1 cellular context compared by ENCODE assay signal in genomic region chr14:23154876-23155587, GRCh38.
A peak's percentile ranks its signal among the peaks of the same experiment; 100 is the strongest.
TF ChIP-seq lines count a peak whose summit lies in the region.

No MANE protein-coding gene starts in this region.

TF ChIP-seq in K562, 482 proteins besides CTCF, POLR2A, EP300 and RAD21 (continued from another document and continues in another):
- no peak for TF ChIP-seq CHD7 (IDR thresholded peaks at IDR 0.05; ENCODE audit: low read depth, low read length)
- TF ChIP-seq ZNF12 (CRISPR knock-in tag; IDR thresholded peaks at IDR 0.05), result no peak
- no peak for TF ChIP-seq THRAP3 (IDR thresholded peaks at IDR 0.05; ENCODE audit: borderline replicate concordance)
- no peak for TF ChIP-seq RBFOX2 (IDR thresholded peaks at IDR 0.05; ENCODE audit: low read depth, low read length)
- TF ChIP-seq CREM (IDR thresholded peaks at IDR 0.05; ENCODE audit: low read depth), result no peak
- no peak for TF ChIP-seq CLOCK (CRISPR knock-in tag; IDR thresholded peaks at IDR 0.05; ENCODE audit: borderline replicate concordance)
- no peak for TF ChIP-seq MEF2A (IDR thresholded peaks at IDR 0.05; ENCODE audit: control insufficient read depth, low read depth, low read length)
- TF ChIP-seq POLR2B (IDR thresholded peaks at IDR 0.05; ENCODE audit: low read depth, partially characterized antibody), result no peak
- 0 out of 2 replicates have a peak, but pooled peaks have one; percentile 18 for TF ChIP-seq GABPA (tag; conservative IDR thresholded peaks at IDR 0.05; ENCODE audit: low read depth)
- no peak for TF ChIP-seq UBTF (IDR thresholded peaks at IDR 0.05; ENCODE audit: borderline replicate concordance in 1 of 2, low read depth in 2 of 2, low read length in 2 of 2)
- no peak for TF ChIP-seq EHMT2 (IDR thresholded peaks at IDR 0.05)
- no peak for TF ChIP-seq FOXA3 (CRISPR knock-in tag; conservative IDR thresholded peaks at IDR 0.05 in 1 of 2, IDR thresholded peaks at IDR 0.05 in 1 of 2)
- TF ChIP-seq E4F1 (CRISPR knock-in tag; IDR thresholded peaks at IDR 0.05; ENCODE audit: borderline replicate concordance), result no peak
- TF ChIP-seq SMAD1 (IDR thresholded peaks at IDR 0.05; ENCODE audit: low read depth, low read length, partially characterized antibody), result no peak
- peak; percentile 42; the same call in 1 of the 2 replicates for TF ChIP-seq NFE2L1 (tag; IDR thresholded peaks at IDR 0.05; ENCODE audit: borderline replicate concordance, low read depth)
- TF ChIP-seq ZSCAN29 (IDR thresholded peaks at IDR 0.05), result no peak
- TF ChIP-seq ZKSCAN3 (CRISPR knock-in tag; IDR thresholded peaks at IDR 0.05), result no peak
- no peak for TF ChIP-seq ILK (tag; IDR thresholded peaks at IDR 0.05; ENCODE audit: borderline replicate concordance, low read depth)
- no peak for TF ChIP-seq RBM15 (IDR thresholded peaks at IDR 0.05; ENCODE audit: insufficient read depth, low read length)
- no peak for TF ChIP-seq ZNF408 (CRISPR knock-in tag; IDR thresholded peaks at IDR 0.05; ENCODE audit: low read depth)
- no peak for TF ChIP-seq ZBTB8A (IDR thresholded peaks at IDR 0.05; ENCODE audit: partially characterized antibody)
- peak; percentile 100 for TF ChIP-seq ZNF316 (IDR thresholded peaks at IDR 0.05)
- TF ChIP-seq TGIF2 (CRISPR knock-in tag; IDR thresholded peaks at IDR 0.05), result no peak
- TF ChIP-seq HNRNPL (IDR thresholded peaks at IDR 0.05; ENCODE audit: low read depth, low read length), result no peak
- peak in 1 of 2 experiments; percentile 49 for TF ChIP-seq AFF1 (IDR thresholded peaks at IDR 0.05; ENCODE audit: low read depth in 1 of 2, partially characterized antibody in 2 of 2)
- peak; percentile 91 for TF ChIP-seq BACH1 (tag; IDR thresholded peaks at IDR 0.05)
- TF ChIP-seq ZNF274 (IDR thresholded peaks at IDR 0.05; ENCODE audit: borderline replicate concordance, low read depth, low read length), result no peak
- TF ChIP-seq ZNF224 (CRISPR knock-in tag; IDR thresholded peaks at IDR 0.05), result no peak
- no peak for TF ChIP-seq TEAD4 (IDR thresholded peaks at IDR 0.05; ENCODE audit: low read length)
- no peak for TF ChIP-seq TEAD4 (CRISPR knock-in tag; IDR thresholded peaks at IDR 0.05; ENCODE audit: borderline replicate concordance)
- TF ChIP-seq MLX (CRISPR knock-in tag; conservative IDR thresholded peaks at IDR 0.05), result no peak
- no peak for TF ChIP-seq MTA1 (IDR thresholded peaks at IDR 0.05; ENCODE audit: borderline replicate concordance)
- no peak for TF ChIP-seq CHD2 (IDR thresholded peaks at IDR 0.05; ENCODE audit: low read depth, low read length)
- TF ChIP-seq FOXK1 (CRISPR knock-in tag; IDR thresholded peaks at IDR 0.05; ENCODE audit: borderline replicate concordance), result no peak
- no peak for TF ChIP-seq CREBBP (IDR thresholded peaks at IDR 0.05; ENCODE audit: low read depth, low read length)
- TF ChIP-seq ZNF778 (CRISPR knock-in tag; IDR thresholded peaks at IDR 0.05), result no peak
- TF ChIP-seq EP400 (IDR thresholded peaks at IDR 0.05), result peak; percentile 3; the same call in 1 of the 2 replicates
- no peak for TF ChIP-seq CREB1 (IDR thresholded peaks at IDR 0.05)
- no peak for TF ChIP-seq CREB1 (CRISPR knock-in tag; IDR thresholded peaks at IDR 0.05)
- TF ChIP-seq DPF2 (IDR thresholded peaks at IDR 0.05), result peak; percentile 70
- TF ChIP-seq TRIM28 (IDR thresholded peaks at IDR 0.05), result no peak
